In the genomic region with DNA sequence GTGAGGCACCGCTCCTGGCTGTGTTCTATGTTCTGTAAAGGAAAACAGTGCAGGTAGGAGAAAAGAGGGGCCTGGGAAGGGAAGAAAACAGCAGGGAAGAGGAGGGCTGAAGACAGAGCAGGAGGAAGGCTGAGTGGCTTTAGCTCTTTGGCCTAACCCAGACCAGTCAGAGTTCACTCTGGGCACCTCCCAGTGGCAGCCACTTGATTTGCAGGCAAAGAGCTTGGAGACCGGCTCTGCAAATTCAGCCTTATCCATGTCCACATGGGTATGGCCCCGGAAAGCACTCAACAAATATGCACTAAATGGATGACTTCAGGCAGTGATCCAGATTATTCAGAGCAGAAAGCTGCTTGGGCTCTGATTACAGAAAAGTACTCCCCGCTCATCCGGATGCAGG, we compare ENCODE assay signal across 13 cellular contexts. TPM values are rescaled to one million over a fixed set of nuclear protein-coding genes. Genes with fewer than 3 reads are reported as not detected.
DNase-seq lines count a peak whose midpoint lies in the region; ATAC-seq and TF ChIP-seq lines count a peak whose summit lies in the region.
"Had no signal": no experiment of that assay in that cellular context is flagged by ENCODE, and none has a peak within 500 bp of the region (broad histone marks: within the 10 kb centered on the region; RNA-seq: fewer than 3 reads in every experiment).

No MANE protein-coding gene starts in this region.

- H3K27ac ChIP-seq in H9 (ENCODE audit: insufficient read length, low read depth, low read length) (no peak overlapping the region), hepatocyte (no peak overlapping the region), tibial nerve (no peak overlapping the region)
- H3K27ac ChIP-seq: C4-2B, heart left ventricle had no signal

- H2BK15ac ChIP-seq in H9 (ENCODE audit: low read depth, low read length) = no peak overlapping the region

- ATAC-seq in left lobe of liver = no peak
- no peak for ATAC-seq in effector memory CD8-positive, alpha-beta T cell (replicated peaks)
- ATAC-seq: heart left ventricle had no signal

- H2BK5ac ChIP-seq in H9 (ENCODE audit: insufficient read length, low read length) = no peak overlapping the region

- no peak overlapping the region for H2BK120ac ChIP-seq in H9 (ENCODE audit: low read depth, low read length, poor library complexity, severe bottlenecking)

- H3K79me2 ChIP-seq in H9 (ENCODE audit: insufficient read depth, low read length) = no peaks in the 10 kb centered on the region
- H3K79me2 ChIP-seq in hepatocyte = peaks cover 5% of the 10 kb centered on the region

- H3K4me3 Mint-ChIP-seq in H9 = no peak overlapping the region
- H3K4me3 Mint-ChIP-seq in effector memory CD8-positive, alpha-beta T cell = no peak overlapping the region

- H2BK12ac ChIP-seq in H9 (ENCODE audit: insufficient read length, low read depth, low read length) = no peak overlapping the region

- H3K79me1 ChIP-seq in H9 (ENCODE audit: insufficient read depth, low read depth, low read length, poor library complexity, severe bottlenecking) = no peaks in the 10 kb centered on the region

- H3K4me1 ChIP-seq in H9 (ENCODE audit: insufficient read depth, low read length) (peaks cover 3% of the 10 kb centered on the region; the same call in 1 of the 2 replicates), hepatocyte (ENCODE audit: insufficient read depth) (peaks cover 4% of the 10 kb centered on the region), tibial nerve (peaks cover 0 to 28% (median 4%) of the 10 kb centered on the region in 4 donors)

- H3K4ac ChIP-seq in H9 (ENCODE audit: low read depth, low read length) = no peak overlapping the region

- H3K23ac ChIP-seq in H9 (ENCODE audit: insufficient read length, low read depth, low read length) = no peak overlapping the region

- no peak overlapping the region for H3K56ac ChIP-seq in H9 (ENCODE audit: insufficient read length, low read depth, low read length)

- H3K4me3 ChIP-seq in BJ (ENCODE audit: low read depth, low read length) = no peak overlapping the region
- no peak overlapping the region for H3K4me3 ChIP-seq in hepatocyte
- no peak overlapping the region for H3K4me3 ChIP-seq in tibial nerve
- H3K4me3 ChIP-seq: heart left ventricle, transverse colon had no signal

- no peak overlapping the region for H2BK20ac ChIP-seq in H9 (ENCODE audit: low read depth, low read length, poor library complexity, severe bottlenecking)

- H2AK5ac ChIP-seq in H9 (ENCODE audit: insufficient read length, low read length) = no peak overlapping the region

- H3K36me3 ChIP-seq in BJ (ENCODE audit: control insufficient read depth, insufficient read depth, low read length) = no peaks in the 10 kb centered on the region
- H3K36me3 ChIP-seq in hepatocyte (replicated peaks; ENCODE audit: insufficient read depth, low read depth) = no peaks in the 10 kb centered on the region
- H3K36me3 ChIP-seq in tibial nerve = peaks cover 0 to 3% (median 0%) of the 10 kb centered on the region in 3 donors
- H3K36me3 ChIP-seq: heart left ventricle, transverse colon had no signal

- no peak for TF ChIP-seq EP300 in tibial nerve (IDR thresholded peaks at IDR 0.05)

- peaks cover 18 to 19% of the 10 kb centered on the region in 2 experiments for H3K9me3 Mint-ChIP-seq in H9
- H3K9me3 Mint-ChIP-seq in effector memory CD8-positive, alpha-beta T cell = no peaks in the 10 kb centered on the region

- no peak overlapping the region for H3K18ac ChIP-seq in H9 (ENCODE audit: insufficient read length, low read depth, low read length)

- no CpG with 5 or more reads among the region's 5 CpGs for WGBS in H9 (ENCODE audit: extremely low coverage, insufficient read length, low lambda C conversion rate)
- WGBS in hepatocyte (ENCODE audit: low lambda C conversion rate, missing lambda C conversion rate) = 97% methylated on average over 5 of the region's 5 CpGs
- WGBS in tibial nerve, 2 donors = 91 to 95% methylated on average over 5 of the region's 5 CpGs

- TF ChIP-seq CTCF in BJ (IDR thresholded peaks at IDR 0.05; ENCODE audit: insufficient read depth, low read depth, low read length) = 0 out of 2 replicates have a peak, but pooled peaks have one; percentile 31
- peak; percentile 55; the same call in 2 of the 3 replicates for TF ChIP-seq CTCF in H9 (conservative IDR thresholded peaks at IDR 0.05)
- peak; percentile 16 for TF ChIP-seq CTCF in hepatocyte (IDR thresholded peaks at IDR 0.05; ENCODE audit: poor library complexity)
- TF ChIP-seq CTCF in tibial nerve (IDR thresholded peaks at IDR 0.05) = no peak

- no peak overlapping the region for H2AFZ ChIP-seq in H9 (ENCODE audit: low read length)
- no peak overlapping the region for H2AFZ ChIP-seq in hepatocyte

- H3K36me3 Mint-ChIP-seq in H9 (ENCODE audit: insufficient read depth in 1 of 3, low read depth in 3 of 3) = peaks cover 8 to 13% (median 9%) of the 10 kb centered on the region in 3 experiments
- peaks cover 3% of the 10 kb centered on the region for H3K36me3 Mint-ChIP-seq in effector memory CD8-positive, alpha-beta T cell (ENCODE audit: insufficient read depth)

- no peak for TF ChIP-seq POLR2A in tibial nerve (IDR thresholded peaks at IDR 0.05)

- no peak overlapping the region for H3T11ph ChIP-seq in H9 (ENCODE audit: low read length)

- H3K4me1 Mint-ChIP-seq in H9 = 0 out of 4 replicates have a peak, but pooled peaks cover 0 to 2% of the 10 kb centered on the region in 2 experiments
- H3K4me1 Mint-ChIP-seq in effector memory CD8-positive, alpha-beta T cell (ENCODE audit: low read depth in 2 of 2) = peaks cover 4 to 6% of the 10 kb centered on the region in 2 donors

- H3K9ac ChIP-seq in H9 (ENCODE audit: extremely low read depth, insufficient read length, low read length) = no peak overlapping the region

- no peak overlapping the region for H3K27ac Mint-ChIP-seq in H9
- H3K27ac Mint-ChIP-seq in effector memory CD8-positive, alpha-beta T cell = no peak overlapping the region

- CTCF ChIA-PET in BJ (lab: Yijun Ruan, JAX) = interaction anchor here (1.0 to 6.2 kb wide), 8 partner anchors 40 to 288 kb away, joined by 3 to 175 read pairs (median 6); no protein-coding TSS in a partner anchor

- H3K23me2 ChIP-seq in H9 (ENCODE audit: insufficient read length, low read depth, low read length, poor library complexity, severe bottlenecking) = no peaks in the 10 kb centered on the region

- POLR2A ChIA-PET in BJ (lab: Charles Lee) = no interaction called here

- H3K27me3 ChIP-seq in BJ (ENCODE audit: control insufficient read depth, insufficient read depth, low read length) (no peaks in the 10 kb centered on the region), H9 (ENCODE audit: insufficient read depth, low read length) (no peaks in the 10 kb centered on the region), hepatocyte (no peaks in the 10 kb centered on the region), tibial nerve (no peaks in the 10 kb centered on the region)
- H3K27me3 ChIP-seq: heart left ventricle, transverse colon had no signal

- H3K4me2 ChIP-seq in H9 (ENCODE audit: insufficient read depth, insufficient read length, low read length) (no peak overlapping the region), hepatocyte (no peak overlapping the region)

- no peak overlapping the region for H4K91ac ChIP-seq in H9 (ENCODE audit: insufficient read length, low read depth, low read length)

- DNase-seq in BJ (ENCODE audit: low read depth) (no peak), H9 (peak; percentile 46), RPMI8226 (peak; percentile 46), hepatocyte (ENCODE audit: low spot score) (no peak), tibial nerve (ENCODE audit: low spot score in 2 of 2) (no peak), left lobe of liver (ENCODE audit: low spot score) (no peak), cerebellar cortex (ENCODE audit: low spot score) (no peak)
- DNase-seq in effector memory CD8-positive, alpha-beta T cell = no peak
- DNase-seq: activated naive CD4-positive, alpha-beta T cell treated with Interleukin-2 at 50 U/mL for 16 hours; caudate nucleus; heart left ventricle; transverse colon had no signal

- H3K9me2 ChIP-seq in hepatocyte (replicated peaks; ENCODE audit: insufficient read depth) = no peaks in the 10 kb centered on the region

- no peak overlapping the region for H4K8ac ChIP-seq in H9 (replicated peaks; ENCODE audit: insufficient read length, low read depth, low read length)

- no peak overlapping the region for H4K5ac ChIP-seq in H9 (ENCODE audit: insufficient read length, low read depth, low read length)

- H3K14ac ChIP-seq in H9 (ENCODE audit: insufficient read depth, low read length) = no peak overlapping the region

- H4K20me1 ChIP-seq in H9 (ENCODE audit: control insufficient read depth, insufficient read depth, insufficient read length) (no peaks in the 10 kb centered on the region), hepatocyte (ENCODE audit: insufficient read depth, poor library complexity, severe bottlenecking) (no peaks in the 10 kb centered on the region)

- no peaks in the 10 kb centered on the region for H3K9me3 ChIP-seq in H9 (ENCODE audit: control insufficient read depth, low read depth, low read length)
- no peaks in the 10 kb centered on the region for H3K9me3 ChIP-seq in hepatocyte (ENCODE audit: low read depth)
- peaks cover 0 to 6% (median 0%) of the 10 kb centered on the region in 4 donors for H3K9me3 ChIP-seq in tibial nerve

- peaks cover 3% of the 10 kb centered on the region; the same call in 1 of the 2 replicates for H3K27me3 Mint-ChIP-seq in H9 (ENCODE audit: low read depth)
- no peaks in the 10 kb centered on the region for H3K27me3 Mint-ChIP-seq in effector memory CD8-positive, alpha-beta T cell

RNA-seq across cellular contexts. Expression of a gene that starts 4.4 kb away (rescaled TPM):
- polyA plus RNA-seq in BJ (2011; rRNA removed) = not detected in 2 replicates
- polyA minus RNA-seq in BJ (2011; rRNA and poly(A)+ RNA removed) = under 0.01 TPM in 2 replicates
- total RNA-seq in H9 (2021) = 132 and 134 TPM in 2 replicates
- not detected in 2 replicates for total RNA-seq in hepatocyte
- not detected in 2 replicates for polyA plus RNA-seq in hepatocyte
- not detected for total RNA-seq in tibial nerve
- 25.8 TPM for total RNA-seq in left lobe of liver
- total RNA-seq: transverse colon had no signal
- polyA plus RNA-seq: heart left ventricle had no signal

RNA-seq across cellular contexts. Expression of a gene that starts 32.8 kb away (rescaled TPM):
- polyA plus RNA-seq in BJ (2011; rRNA removed) = 23.8 and 24.4 TPM in 2 replicates
- polyA minus RNA-seq in BJ (2011; rRNA and poly(A)+ RNA removed) = 15.9 and 18.4 TPM in 2 replicates
- total RNA-seq in H9 (2021) = 72.3 and 74.0 TPM in 2 replicates
- 19.8 and 21.0 TPM in 2 replicates for total RNA-seq in hepatocyte
- 20.2 and 20.9 TPM in 2 replicates for polyA plus RNA-seq in hepatocyte
- 10 to 100 TPM; 16.4 to 32.7 (median 24.5) TPM for total RNA-seq in tibial nerve
- 19.5 TPM for total RNA-seq in left lobe of liver

Comparison
In these comparisons a context has a peak if more than half of its experiments do, and no peak if none do; other contexts are left out.
1. DNase-seq: peak in H9 (single experiment) and RPMI8226 (single experiment); none in BJ (single experiment), hepatocyte (single experiment), tibial nerve (0 of 2), left lobe of liver (single experiment), effector memory CD8-positive, alpha-beta T cell (0 of 3) and cerebellar cortex (single experiment).
2. CTCF ChIP-seq: peak in BJ (single experiment), H9 (single experiment) and hepatocyte (single experiment); none in tibial nerve (0 of 5).
3. RNA of a gene that starts 4.4 kb away (total RNA-seq): 132 to 134 TPM in H9 and 25.8 TPM in left lobe of liver (single experiment); not detected in hepatocyte and not detected in tibial nerve; every median in the first group is over 10 times any median in the second.